ENCODE assay signal across 22 cellular contexts in the genomic region with DNA sequence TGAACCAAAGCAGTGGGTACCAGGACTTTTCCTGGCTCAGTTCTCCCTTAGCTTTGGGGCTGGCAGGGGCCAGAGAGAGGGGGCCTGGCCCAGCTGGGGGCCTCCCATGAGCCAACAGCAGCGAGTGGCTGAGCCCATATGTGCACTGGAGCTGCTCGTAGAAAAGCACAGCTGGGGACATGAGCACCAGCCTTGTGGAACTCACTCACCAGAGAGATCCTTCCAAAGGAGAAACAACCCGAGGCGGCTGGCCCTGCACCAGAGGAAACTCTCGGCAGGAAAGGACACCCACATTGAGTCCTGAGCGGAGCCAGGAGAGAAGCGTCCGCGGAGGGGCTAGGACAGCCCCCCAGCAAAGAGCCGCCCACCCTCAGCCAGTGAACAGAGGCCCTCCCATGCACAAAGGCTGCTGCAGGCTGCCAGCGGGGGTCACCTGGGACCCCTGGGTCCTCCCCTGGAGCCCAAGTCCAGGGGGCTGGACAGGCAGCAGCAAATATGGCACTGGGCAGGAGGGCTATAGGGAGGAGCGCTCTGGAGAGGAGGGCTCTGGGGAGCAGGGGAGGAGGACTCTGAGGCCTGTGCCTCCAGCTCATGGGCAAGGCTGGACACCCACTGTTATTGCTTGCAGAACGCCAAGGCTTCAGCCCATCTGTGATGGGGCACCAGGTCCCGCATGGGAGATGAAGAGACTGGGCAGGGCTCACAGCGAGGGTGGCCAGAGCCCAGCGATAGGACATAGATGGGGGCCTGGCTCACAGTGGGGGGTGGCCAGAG. TPM values are rescaled to one million over a fixed set of nuclear protein-coding genes. Genes with fewer than 3 reads are reported as not detected.
A peak's percentile ranks its signal among the peaks of the same experiment; 100 is the strongest.
DNase-seq lines count a peak whose midpoint lies in the region; ATAC-seq, FAIRE-seq and TF ChIP-seq lines count a peak whose summit lies in the region.
"Had no signal": no experiment of that assay in that cellular context is flagged by ENCODE, and none has a peak within 500 bp of the region (broad histone marks: within the 10 kb centered on the region; RNA-seq: fewer than 3 reads in every experiment).

No MANE protein-coding gene starts in this region.

- H3K4me3 ChIP-seq in HEK293 (ENCODE audit: low read depth, low read length) = no peak overlapping the region
- H3K4me3 ChIP-seq in kidney (ENCODE audit: low read length in 2 of 2) = no peak overlapping the region
- H3K4me3 ChIP-seq: colonic mucosa, PC-9, thoracic aorta had no signal

- no peak overlapping the region for H3K27ac ChIP-seq in HEK293 (ENCODE audit: extremely low read depth, low read depth, low read length)
- H3K27ac ChIP-seq in kidney (ENCODE audit: low read depth in 2 of 2, low read length in 2 of 2) = no peak overlapping the region
- H3K27ac ChIP-seq: C4-2B, colonic mucosa, PC-9, thoracic aorta had no signal

- no peak for FAIRE-seq in kidney (lab: Jason Lieb, UNC)
- FAIRE-seq: H1, TTC549 had no signal

- H3K27ac Mint-ChIP-seq in activated CD4-positive, alpha-beta memory T cell treated with anti-CD3 and anti-CD28 coated beads, Interleukin-2, amount 10 ng/mL, durations not matched to agents 7 days and 5 days = no peak overlapping the region
- H3K27ac Mint-ChIP-seq in progenitor cell of endocrine pancreas = no peak overlapping the region
- H3K27ac Mint-ChIP-seq: activated T-helper 2 cell treated with anti-CD3 and anti-CD28 coated beads, Interferon-gamma antibody, Interleukin-2, Interleukin-4, amounts not matched to agents 10 μg/mL and 5 μg/mL and 100 μg/mL, durations not matched to agents 14 hours and 24 hours and 36 hours had no signal

- no peaks in the 10 kb centered on the region for H3K4me1 ChIP-seq in HEK293 (ENCODE audit: control insufficient read depth, insufficient read depth, low read length)
- peaks cover 4 to 12% of the 10 kb centered on the region in 2 donors for H3K4me1 ChIP-seq in kidney (ENCODE audit: control insufficient read depth in 1 of 2, insufficient read depth in 1 of 2, low read depth in 1 of 2, low read length in 2 of 2)
- H3K4me1 ChIP-seq: colonic mucosa had no signal

- CTCF ChIA-PET in HEK293 (lab: Yijun Ruan, JAX) = no interaction called here
- CTCF ChIA-PET in activated CD4-positive, alpha-beta memory T cell treated with anti-CD3 and anti-CD28 coated beads, Interleukin-2, amount 10 ng/mL, durations not matched to agents 7 days and 5 days (lab: Charles Lee) = no interaction called here

- H3K27me3 Mint-ChIP-seq in activated CD4-positive, alpha-beta memory T cell treated with anti-CD3 and anti-CD28 coated beads, Interleukin-2, amount 10 ng/mL, durations not matched to agents 7 days and 5 days = peaks cover 2% of the 10 kb centered on the region
- peaks cover 14% of the 10 kb centered on the region for H3K27me3 Mint-ChIP-seq in progenitor cell of endocrine pancreas

- ATAC-seq in GM21390 (IDR thresholded peaks at IDR 0.05; ENCODE audit: unreplicated experiment) = no peak

- H3K4me3 Mint-ChIP-seq in activated CD4-positive, alpha-beta memory T cell treated with anti-CD3 and anti-CD28 coated beads, Interleukin-2, amount 10 ng/mL, durations not matched to agents 7 days and 5 days = no peak overlapping the region
- H3K4me3 Mint-ChIP-seq in progenitor cell of endocrine pancreas (ENCODE audit: low read depth) = no peak overlapping the region

- no peak for TF ChIP-seq CTCF in HEK293 (tag by site-specific recombination; IDR thresholded peaks at IDR 0.05)
- TF ChIP-seq CTCF in kidney (IDR thresholded peaks at IDR 0.05; ENCODE audit: borderline replicate concordance, extremely low read depth, insufficient read depth) = no peak
- TF ChIP-seq CTCF in progenitor cell of endocrine pancreas (IDR thresholded peaks at IDR 0.05; ENCODE audit: unreplicated experiment) = no peak

- no peaks in the 10 kb centered on the region for H3K36me3 ChIP-seq in HEK293 (ENCODE audit: control insufficient read depth in 2 of 2, insufficient read depth in 1 of 2, low read length in 2 of 2)
- H3K36me3 ChIP-seq in kidney (ENCODE audit: control insufficient read depth in 1 of 2, insufficient read depth in 2 of 2, low read length in 2 of 2) = no peaks in the 10 kb centered on the region
- H3K36me3 ChIP-seq: colonic mucosa, thoracic aorta had no signal

- DNase-seq in activated CD4-positive, alpha-beta memory T cell treated with anti-CD3 and anti-CD28 coated beads, Interleukin-2, amount 10 ng/mL, durations not matched to agents 7 days and 5 days = peak; percentile 13
- DNase-seq in kidney = peak; percentile 70
- peak; percentile 6 for DNase-seq in progenitor cell of endocrine pancreas (ENCODE audit: low spot score, unreplicated experiment)
- DNase-seq in DMS153 (lab: John Stamatoyannopoulos, UW) = no peak
- DNase-seq in DMS153 treated with DMSO at 0.1 percent for 48 hours (lab: John Stamatoyannopoulos, UW; ENCODE audit: unreplicated experiment) = no peak
- DNase-seq: activated CD4-positive, alpha-beta T cell treated with anti-CD3 and anti-CD28 coated beads, Interleukin-2, amount 50 U/mL, for 4 hours; amygdala; NCI-H187 treated with DMSO at 0.1 percent for 48 hours; NCI-H524 treated with DMSO at 0.1 percent for 48 hours; PC-9 had no signal

- H3K9me3 ChIP-seq in HEK293 (ENCODE audit: control insufficient read depth, insufficient read depth, low read depth, low read length) (no peaks in the 10 kb centered on the region), kidney (ENCODE audit: control insufficient read depth in 1 of 2, low read length in 2 of 2) (no peaks in the 10 kb centered on the region)
- H3K9me3 ChIP-seq: colonic mucosa, thoracic aorta had no signal

- no peak overlapping the region for H3K9ac ChIP-seq in kidney (ENCODE audit: low read length in 2 of 2)

- H3K36me3 Mint-ChIP-seq in activated CD4-positive, alpha-beta memory T cell treated with anti-CD3 and anti-CD28 coated beads, Interleukin-2, amount 10 ng/mL, durations not matched to agents 7 days and 5 days (ENCODE audit: low read depth) = no peaks in the 10 kb centered on the region
- no peaks in the 10 kb centered on the region for H3K36me3 Mint-ChIP-seq in progenitor cell of endocrine pancreas (ENCODE audit: insufficient read depth)

- intact Hi-C loops in kidney (cut with DNase I) = no loop called here

- POLR2A ChIA-PET in HEK293 (lab: Yijun Ruan, JAX) = no interaction called here
- POLR2A ChIA-PET in activated CD4-positive, alpha-beta memory T cell treated with anti-CD3 and anti-CD28 coated beads, Interleukin-2, amount 10 ng/mL, durations not matched to agents 7 days and 5 days (lab: Charles Lee) = no interaction called here

- no peaks in the 10 kb centered on the region for H3K4me1 Mint-ChIP-seq in activated CD4-positive, alpha-beta memory T cell treated with anti-CD3 and anti-CD28 coated beads, Interleukin-2, amount 10 ng/mL, durations not matched to agents 7 days and 5 days
- peaks cover 9% of the 10 kb centered on the region for H3K4me1 Mint-ChIP-seq in progenitor cell of endocrine pancreas (ENCODE audit: low read depth)

- no peaks in the 10 kb centered on the region for H3K9me3 Mint-ChIP-seq in activated CD4-positive, alpha-beta memory T cell treated with anti-CD3 and anti-CD28 coated beads, Interleukin-2, amount 10 ng/mL, durations not matched to agents 7 days and 5 days
- H3K9me3 Mint-ChIP-seq in progenitor cell of endocrine pancreas (ENCODE audit: low read depth) = no peaks in the 10 kb centered on the region
- H3K9me3 Mint-ChIP-seq: activated T-helper 2 cell treated with anti-CD3 and anti-CD28 coated beads, Interferon-gamma antibody, Interleukin-2, Interleukin-4, amounts not matched to agents 10 μg/mL and 5 μg/mL and 100 μg/mL, durations not matched to agents 14 hours and 24 hours and 36 hours had no signal

TF ChIP-seq in HEK293, 187 proteins besides CTCF, POLR2A, EP300 and RAD21 (continues in another document):
- no peak for TF ChIP-seq ZNF324 (tag by site-specific recombination; IDR thresholded peaks at IDR 0.05)
- TF ChIP-seq ZIC2 (tag by site-specific recombination; IDR thresholded peaks at IDR 0.05) = peak; percentile 63
- TF ChIP-seq, protein P1, sequence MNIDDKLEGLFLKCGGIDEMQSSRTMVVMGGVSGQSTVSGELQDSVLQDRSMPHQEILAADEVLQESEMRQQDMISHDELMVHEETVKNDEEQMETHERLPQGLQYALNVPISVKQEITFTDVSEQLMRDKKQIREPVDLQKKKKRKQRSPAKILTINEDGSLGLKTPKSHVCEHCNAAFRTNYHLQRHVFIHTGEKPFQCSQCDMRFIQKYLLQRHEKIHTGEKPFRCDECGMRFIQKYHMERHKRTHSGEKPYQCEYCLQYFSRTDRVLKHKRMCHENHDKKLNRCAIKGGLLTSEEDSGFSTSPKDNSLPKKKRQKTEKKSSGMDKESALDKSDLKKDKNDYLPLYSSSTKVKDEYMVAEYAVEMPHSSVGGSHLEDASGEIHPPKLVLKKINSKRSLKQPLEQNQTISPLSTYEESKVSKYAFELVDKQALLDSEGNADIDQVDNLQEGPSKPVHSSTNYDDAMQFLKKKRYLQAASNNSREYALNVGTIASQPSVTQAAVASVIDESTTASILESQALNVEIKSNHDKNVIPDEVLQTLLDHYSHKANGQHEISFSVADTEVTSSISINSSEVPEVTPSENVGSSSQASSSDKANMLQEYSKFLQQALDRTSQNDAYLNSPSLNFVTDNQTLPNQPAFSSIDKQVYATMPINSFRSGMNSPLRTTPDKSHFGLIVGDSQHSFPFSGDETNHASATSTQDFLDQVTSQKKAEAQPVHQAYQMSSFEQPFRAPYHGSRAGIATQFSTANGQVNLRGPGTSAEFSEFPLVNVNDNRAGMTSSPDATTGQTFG (tag by site-specific recombination; IDR thresholded peaks at IDR 0.05; ENCODE audit: borderline replicate concordance) = no peak
- TF ChIP-seq GLIS2 (tag by site-specific recombination; IDR thresholded peaks at IDR 0.05) = 0 out of 2 replicates have a peak, but pooled peaks have one; percentile 21

RNA-seq across cellular contexts. Expression of a gene that starts 42.1 kb away (rescaled TPM):
- 10 to 100 TPM; 32.6 to 34.3 TPM for total RNA-seq in activated CD4-positive, alpha-beta memory T cell treated with anti-CD3 and anti-CD28 coated beads, Interleukin-2, amount 10 ng/mL, durations not matched to agents 7 days and 5 days
- total RNA-seq in kidney (42.1 TPM), progenitor cell of endocrine pancreas (2.2 and 2.5 TPM in 2 replicates)
- 3.0 TPM for polyA plus RNA-seq in kidney (ENCODE audit: insufficient read depth, low read depth, low replicate concordance)

RNA-seq across cellular contexts. Expression of a gene that starts 50.2 kb away (rescaled TPM):
- not detected for total RNA-seq in activated CD4-positive, alpha-beta memory T cell treated with anti-CD3 and anti-CD28 coated beads, Interleukin-2, amount 10 ng/mL, durations not matched to agents 7 days and 5 days
- total RNA-seq in kidney (0.13 TPM), progenitor cell of endocrine pancreas (0.36 and 0.40 TPM in 2 replicates)
- not detected for polyA plus RNA-seq in kidney (ENCODE audit: insufficient read depth, low read depth, low replicate concordance)
- total RNA-seq: activated T-helper 2 cell treated with anti-CD3 and anti-CD28 coated beads, Interferon-gamma antibody, Interleukin-2, Interleukin-4, amounts not matched to agents 10 μg/mL and 5 μg/mL and 100 μg/mL, durations not matched to agents 14 hours and 24 hours and 36 hours; Daoy; epithelial cell of proximal tubule; glomerular endothelial cell; H1; kidney epithelial cell; PC-9; thoracic aorta had no signal
- polyA plus RNA-seq: H1 had no signal

Comparison
In these comparisons a context has a peak if more than half of its experiments do, and no peak if none do; other contexts are left out.
1. DNase-seq: peak in activated CD4-positive, alpha-beta memory T cell treated with anti-CD3 and anti-CD28 coated beads, Interleukin-2, amount 10 ng/mL, durations not matched to agents 7 days and 5 days (single experiment), kidney (single experiment) and progenitor cell of endocrine pancreas (single experiment); none in DMS153 (single experiment) and DMS153 treated with DMSO at 0.1 percent for 48 hours (single experiment).